Comparison of ENCODE assay signal across 1 cellular context in genomic region chr9:129560849-129561248, GRCh38.
TF ChIP-seq lines count a peak whose summit lies in the region.

No MANE protein-coding gene starts in this region.

TF ChIP-seq in Ishikawa, 13 proteins besides CTCF, POLR2A, EP300 and RAD21 (continued from another document):
- TF ChIP-seq REST (IDR thresholded peaks at IDR 0.05; ENCODE audit: low read depth), result no peak
